Comparison of ENCODE assay signal across 33 cellular contexts in the genomic region with DNA sequence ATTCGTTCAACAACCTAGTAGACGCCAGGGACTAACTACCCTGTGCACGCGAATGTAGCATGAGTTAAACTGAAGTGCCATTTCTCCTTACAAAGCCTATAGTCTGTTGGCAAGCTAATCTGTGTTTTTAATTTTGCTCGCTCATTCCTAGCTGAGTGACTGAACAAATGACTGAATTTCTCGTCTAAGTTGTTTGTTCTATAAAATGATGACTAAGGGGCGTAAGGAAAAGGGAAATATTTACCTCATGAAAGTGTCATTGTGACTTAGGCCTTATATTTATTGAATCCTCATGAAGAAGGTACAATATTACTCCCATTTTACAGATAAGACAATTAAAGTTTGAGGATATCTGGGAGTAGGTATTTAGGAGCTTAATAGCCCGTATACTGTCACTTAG.
"Had no signal": no experiment of that assay in that cellular context is flagged by ENCODE, and none has a peak within 500 bp of the region (broad histone marks: within the 10 kb centered on the region; RNA-seq: fewer than 3 reads in every experiment).

No MANE protein-coding gene starts in this region.

- H3K4me3 ChIP-seq: body of pancreas, breast epithelium had no signal

- FAIRE-seq: astrocyte, TTC549 had no signal

- H3K36me3 ChIP-seq: adrenal gland, brain microvascular endothelial cell, breast epithelium had no signal

- DNase-seq: activated B cell treated with CpG ODN at 0.5 μM for 24 hours; activated CD4-positive, alpha-beta memory T cell treated with anti-CD3 and anti-CD28 coated beads for 36 hours; activated CD4-positive, alpha-beta T cell treated with anti-CD3 and anti-CD28 coated beads for 4 hours; activated CD4-positive, alpha-beta T cell treated with anti-CD3 and anti-CD28 coated beads, Interleukin-2, amount 10 ng/mL, durations not matched to agents 24 days and 14 days; activated CD4-positive, alpha-beta T cell treated with anti-CD3 and anti-CD28 coated beads, Interleukin-2, amount 50 U/mL, for 1 hour; activated CD4-positive, alpha-beta T cell treated with anti-CD3 and anti-CD28 coated beads, Interleukin-2, amount 50 U/mL, for 4 hours; activated CD4-positive, CD25-positive, alpha-beta regulatory T cell treated with anti-CD3 and anti-CD28 coated beads, Interleukin-2, amount 50 U/mL, for 72 hours; activated CD8-positive, alpha-beta memory T cell treated with anti-CD3 and anti-CD28 coated beads, Interleukin-2, amount 50 U/mL, for 4 hours; activated CD8-positive, alpha-beta T cell treated with anti-CD3 and anti-CD28 coated beads for 36 hours; activated effector memory CD4-positive, alpha-beta T cell treated with anti-CD3 and anti-CD28 coated beads, Interleukin-2, amount 50 U/mL, for 16 hours; activated gamma-delta T cell treated with Interleukin-2 at 50 U/mL for 16 hours; activated naive CD4-positive, alpha-beta T cell; activated naive CD4-positive, alpha-beta T cell treated with anti-CD3 and anti-CD28 coated beads for 36 hours; activated naive CD4-positive, alpha-beta T cell treated with anti-CD3 and anti-CD28 coated beads, Interleukin-2, amount 50 U/mL, for 16 hours; activated naive CD8-positive, alpha-beta T cell treated with anti-CD3 and anti-CD28 coated beads for 36 hours; activated T-cell treated with anti-CD3 and anti-CD28 coated beads for 4 hours; activated T-cell treated with anti-CD3 and anti-CD28 coated beads, Interleukin-2, amount 50 U/mL, for 1 hour; activated T-cell treated with anti-CD3 and anti-CD28 coated beads, Interleukin-2, amount 50 U/mL, for 4 hours; activated T-cell treated with anti-CD3 and anti-CD28 coated beads, Interleukin-2, amount 50 U/mL, for 72 hours; adrenal gland; amniotic stem cell; body of pancreas; brain microvascular endothelial cell; central memory CD4-positive, alpha-beta T cell; T-helper 1 cell; T-helper 2 cell; T-helper 9 cell had no signal

- H3K4me1 ChIP-seq: body of pancreas, breast epithelium had no signal

- ATAC-seq: activated CD8-positive, alpha-beta T cell treated with anti-CD3 and anti-CD28 coated beads for 36 hours; activated naive CD4-positive, alpha-beta T cell treated with anti-CD3 and anti-CD28 coated beads, Interleukin-2, amount 50 U/mL, for 72 hours; activated T-cell treated with anti-CD3 and anti-CD28 coated beads, Interleukin-2, amount 50 U/mL, for 4 hours; activated T-cell treated with anti-CD3 and anti-CD28 coated beads, Interleukin-2, amount 50 U/mL, for 72 hours; activated T-helper 17 cell treated with anti-CD3 and anti-CD28 coated beads, Interleukin-2, amount 50 U/mL, for 72 hours; body of pancreas had no signal

- H3K27me3 ChIP-seq: adrenal gland, body of pancreas, brain microvascular endothelial cell, breast epithelium had no signal

- H3K9me3 ChIP-seq: adrenal gland, body of pancreas, breast epithelium had no signal

- H3K27ac ChIP-seq: body of pancreas, brain microvascular endothelial cell, breast epithelium, VCaP had no signal
